ENCODE assay signal across 1 cellular context in the genomic region with DNA sequence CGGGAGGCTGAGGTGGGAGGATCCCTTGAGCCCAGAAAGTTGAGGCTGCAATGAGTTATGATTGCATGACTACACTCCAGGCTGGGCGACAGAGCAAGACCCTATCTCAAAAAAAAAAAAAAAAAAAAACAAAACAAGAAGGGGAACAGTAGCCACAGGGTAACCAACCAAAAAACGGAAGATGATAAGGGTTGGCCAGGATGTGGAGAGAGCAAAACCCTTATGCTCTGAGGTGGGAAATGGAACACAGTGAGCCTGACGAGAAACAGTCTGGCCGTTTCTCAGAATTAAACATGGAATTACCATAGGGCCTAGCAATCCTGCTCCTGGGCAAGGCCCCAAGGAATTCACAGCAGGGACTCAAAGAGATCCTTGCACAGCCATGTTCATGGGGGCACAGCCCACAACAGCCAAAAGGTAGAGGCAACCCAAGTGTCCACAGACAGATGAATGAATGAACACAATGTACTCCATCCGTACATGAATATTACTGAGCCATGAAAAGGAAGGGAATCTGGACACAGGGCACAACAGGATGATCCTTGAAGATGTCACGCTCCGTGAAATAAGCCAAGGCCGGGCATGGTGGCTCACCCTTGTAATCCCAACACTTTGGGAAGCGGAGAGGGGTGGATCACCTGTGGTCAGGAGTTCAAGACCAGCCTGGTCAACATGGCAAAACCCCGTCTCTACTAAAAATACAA.
TF ChIP-seq lines count a peak whose summit lies in the region.

No MANE protein-coding gene starts in this region.

TF ChIP-seq in K562, 482 proteins besides CTCF, POLR2A, EP300 and RAD21:
- TF ChIP-seq, protein P1, sequence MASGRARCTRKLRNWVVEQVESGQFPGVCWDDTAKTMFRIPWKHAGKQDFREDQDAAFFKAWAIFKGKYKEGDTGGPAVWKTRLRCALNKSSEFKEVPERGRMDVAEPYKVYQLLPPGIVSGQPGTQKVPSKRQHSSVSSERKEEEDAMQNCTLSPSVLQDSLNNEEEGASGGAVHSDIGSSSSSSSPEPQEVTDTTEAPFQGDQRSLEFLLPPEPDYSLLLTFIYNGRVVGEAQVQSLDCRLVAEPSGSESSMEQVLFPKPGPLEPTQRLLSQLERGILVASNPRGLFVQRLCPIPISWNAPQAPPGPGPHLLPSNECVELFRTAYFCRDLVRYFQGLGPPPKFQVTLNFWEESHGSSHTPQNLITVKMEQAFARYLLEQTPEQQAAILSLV (tag; IDR thresholded peaks at IDR 0.05): no peak
- TF ChIP-seq MXI1 (IDR thresholded peaks at IDR 0.05; ENCODE audit: low read depth, low read length) (no peak), SIRT6 (IDR thresholded peaks at IDR 0.05; ENCODE audit: low read depth, low read length) (no peak), ILF3 (IDR thresholded peaks at IDR 0.05; ENCODE audit: borderline replicate concordance) (no peak), POLR3A (IDR thresholded peaks at IDR 0.05; ENCODE audit: borderline replicate concordance, extremely low read depth, insufficient read depth, insufficient read length) (no peak), NELFE (IDR thresholded peaks at IDR 0.05; ENCODE audit: insufficient read depth, insufficient read length) (no peak), EHMT2 (IDR thresholded peaks at IDR 0.05) (no peak), ZEB2 (IDR thresholded peaks at IDR 0.05) (no peak), ZNF146 (CRISPR knock-in tag; IDR thresholded peaks at IDR 0.05; ENCODE audit: unreplicated experiment) (peak; percentile 85), ZNF121 (CRISPR knock-in tag; conservative IDR thresholded peaks at IDR 0.05) (peak; percentile 81), ZNF12 (CRISPR knock-in tag; IDR thresholded peaks at IDR 0.05) (no peak), ZNF384 (IDR thresholded peaks at IDR 0.05; ENCODE audit: low read depth, low read length) (0 out of 2 replicates have a peak, but pooled peaks have one; percentile 41), XRCC3 (IDR thresholded peaks at IDR 0.05) (no peak), RAD51 (IDR thresholded peaks at IDR 0.05; ENCODE audit: borderline replicate concordance, low read depth) (no peak), NFE2L1 (tag; IDR thresholded peaks at IDR 0.05; ENCODE audit: borderline replicate concordance, low read depth) (no peak), RBBP5 (IDR thresholded peaks at IDR 0.05; ENCODE audit: borderline replicate concordance, insufficient read depth, low read length, poor library complexity, severe bottlenecking) (no peak), CEBPB (tag; IDR thresholded peaks at IDR 0.05) (peak; percentile 6; the same call in 1 of the 2 replicates)
- TF ChIP-seq, protein P2, sequence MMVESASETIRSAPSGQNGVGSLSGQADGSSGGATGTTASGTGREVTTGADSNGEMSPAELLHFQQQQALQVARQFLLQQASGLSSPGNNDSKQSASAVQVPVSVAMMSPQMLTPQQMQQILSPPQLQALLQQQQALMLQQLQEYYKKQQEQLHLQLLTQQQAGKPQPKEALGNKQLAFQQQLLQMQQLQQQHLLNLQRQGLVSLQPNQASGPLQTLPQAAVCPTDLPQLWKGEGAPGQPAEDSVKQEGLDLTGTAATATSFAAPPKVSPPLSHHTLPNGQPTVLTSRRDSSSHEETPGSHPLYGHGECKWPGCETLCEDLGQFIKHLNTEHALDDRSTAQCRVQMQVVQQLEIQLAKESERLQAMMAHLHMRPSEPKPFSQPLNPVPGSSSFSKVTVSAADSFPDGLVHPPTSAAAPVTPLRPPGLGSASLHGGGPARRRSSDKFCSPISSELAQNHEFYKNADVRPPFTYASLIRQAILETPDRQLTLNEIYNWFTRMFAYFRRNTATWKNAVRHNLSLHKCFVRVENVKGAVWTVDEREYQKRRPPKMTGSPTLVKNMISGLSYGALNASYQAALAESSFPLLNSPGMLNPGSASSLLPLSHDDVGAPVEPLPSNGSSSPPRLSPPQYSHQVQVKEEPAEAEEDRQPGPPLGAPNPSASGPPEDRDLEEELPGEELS (CRISPR knock-in tag; IDR thresholded peaks at IDR 0.05; ENCODE audit: borderline replicate concordance): no peak
- TF ChIP-seq, protein P3, sequence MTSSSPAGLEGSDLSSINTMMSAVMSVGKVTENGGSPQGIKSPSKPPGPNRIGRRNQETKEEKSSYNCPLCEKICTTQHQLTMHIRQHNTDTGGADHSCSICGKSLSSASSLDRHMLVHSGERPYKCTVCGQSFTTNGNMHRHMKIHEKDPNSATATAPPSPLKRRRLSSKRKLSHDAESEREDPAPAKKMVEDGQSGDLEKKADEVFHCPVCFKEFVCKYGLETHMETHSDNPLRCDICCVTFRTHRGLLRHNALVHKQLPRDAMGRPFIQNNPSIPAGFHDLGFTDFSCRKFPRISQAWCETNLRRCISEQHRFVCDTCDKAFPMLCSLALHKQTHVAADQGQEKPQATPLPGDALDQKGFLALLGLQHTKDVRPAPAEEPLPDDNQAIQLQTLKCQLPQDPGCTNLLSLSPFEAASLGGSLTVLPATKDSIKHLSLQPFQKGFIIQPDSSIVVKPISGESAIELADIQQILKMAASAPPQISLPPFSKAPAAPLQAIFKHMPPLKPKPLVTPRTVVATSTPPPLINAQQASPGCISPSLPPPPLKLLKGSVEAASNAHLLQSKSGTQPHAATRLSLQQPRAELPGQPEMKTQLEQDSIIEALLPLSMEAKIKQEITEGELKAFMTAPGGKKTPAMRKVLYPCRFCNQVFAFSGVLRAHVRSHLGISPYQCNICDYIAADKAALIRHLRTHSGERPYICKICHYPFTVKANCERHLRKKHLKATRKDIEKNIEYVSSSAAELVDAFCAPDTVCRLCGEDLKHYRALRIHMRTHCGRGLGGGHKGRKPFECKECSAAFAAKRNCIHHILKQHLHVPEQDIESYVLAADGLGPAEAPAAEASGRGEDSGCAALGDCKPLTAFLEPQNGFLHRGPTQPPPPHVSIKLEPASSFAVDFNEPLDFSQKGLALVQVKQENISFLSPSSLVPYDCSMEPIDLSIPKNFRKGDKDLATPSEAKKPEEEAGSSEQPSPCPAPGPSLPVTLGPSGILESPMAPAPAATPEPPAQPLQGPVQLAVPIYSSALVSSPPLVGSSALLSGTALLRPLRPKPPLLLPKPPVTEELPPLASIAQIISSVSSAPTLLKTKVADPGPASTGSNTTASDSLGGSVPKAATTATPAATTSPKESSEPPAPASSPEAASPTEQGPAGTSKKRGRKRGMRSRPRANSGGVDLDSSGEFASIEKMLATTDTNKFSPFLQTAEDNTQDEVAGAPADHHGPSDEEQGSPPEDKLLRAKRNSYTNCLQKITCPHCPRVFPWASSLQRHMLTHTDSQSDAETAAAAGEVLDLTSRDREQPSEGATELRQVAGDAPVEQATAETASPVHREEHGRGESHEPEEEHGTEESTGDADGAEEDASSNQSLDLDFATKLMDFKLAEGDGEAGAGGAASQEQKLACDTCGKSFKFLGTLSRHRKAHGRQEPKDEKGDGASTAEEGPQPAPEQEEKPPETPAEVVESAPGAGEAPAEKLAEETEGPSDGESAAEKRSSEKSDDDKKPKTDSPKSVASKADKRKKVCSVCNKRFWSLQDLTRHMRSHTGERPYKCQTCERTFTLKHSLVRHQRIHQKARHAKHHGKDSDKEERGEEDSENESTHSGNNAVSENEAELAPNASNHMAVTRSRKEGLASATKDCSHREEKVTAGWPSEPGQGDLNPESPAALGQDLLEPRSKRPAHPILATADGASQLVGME (CRISPR knock-in tag; IDR thresholded peaks at IDR 0.05): no peak
- TF ChIP-seq, protein P4, sequence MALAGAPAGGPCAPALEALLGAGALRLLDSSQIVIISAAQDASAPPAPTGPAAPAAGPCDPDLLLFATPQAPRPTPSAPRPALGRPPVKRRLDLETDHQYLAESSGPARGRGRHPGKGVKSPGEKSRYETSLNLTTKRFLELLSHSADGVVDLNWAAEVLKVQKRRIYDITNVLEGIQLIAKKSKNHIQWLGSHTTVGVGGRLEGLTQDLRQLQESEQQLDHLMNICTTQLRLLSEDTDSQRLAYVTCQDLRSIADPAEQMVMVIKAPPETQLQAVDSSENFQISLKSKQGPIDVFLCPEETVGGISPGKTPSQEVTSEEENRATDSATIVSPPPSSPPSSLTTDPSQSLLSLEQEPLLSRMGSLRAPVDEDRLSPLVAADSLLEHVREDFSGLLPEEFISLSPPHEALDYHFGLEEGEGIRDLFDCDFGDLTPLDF (CRISPR knock-in tag; IDR thresholded peaks at IDR 0.05): no peak
